12 cellular contexts compared by ENCODE assay signal in the genomic region with DNA sequence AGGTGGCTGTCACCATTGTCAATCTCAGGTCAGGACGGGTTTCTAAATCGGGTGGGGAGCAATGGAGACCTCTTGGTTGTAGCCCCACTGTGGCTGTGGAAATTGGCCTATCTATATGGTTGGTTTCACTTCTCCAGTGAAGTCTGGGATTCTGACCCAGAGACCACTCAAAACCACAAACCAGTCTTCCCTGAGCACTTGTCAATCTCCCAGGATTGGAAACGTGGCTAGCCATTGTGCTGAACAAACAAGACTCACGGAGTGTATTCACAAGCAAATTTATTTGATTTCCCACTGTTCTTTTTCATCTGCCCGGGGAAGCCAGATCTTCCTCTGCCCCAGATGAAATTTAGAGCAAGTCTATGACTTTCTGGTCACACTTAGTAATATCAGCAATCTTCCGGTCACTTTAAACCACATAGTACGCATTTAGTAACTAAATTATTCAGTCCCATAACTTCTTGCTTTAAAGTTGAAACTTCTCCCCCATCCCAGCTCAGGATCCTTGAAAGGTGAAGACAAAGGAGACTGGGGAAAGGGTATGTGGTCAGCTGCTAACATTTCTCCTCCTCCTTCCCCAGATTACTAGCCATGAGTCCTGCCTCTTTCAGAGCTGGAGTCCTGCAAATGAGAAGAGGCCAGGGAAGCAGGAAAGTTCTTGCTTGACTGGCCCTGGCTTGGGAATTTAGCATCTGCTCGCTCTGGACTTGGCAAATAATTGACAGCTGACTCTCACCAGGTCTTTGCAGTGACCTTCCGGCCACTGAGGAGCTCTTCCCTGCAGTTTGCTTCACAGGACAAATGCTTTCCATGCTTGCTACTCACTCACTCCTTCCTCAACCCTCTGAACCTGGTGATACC.
A peak's percentile ranks its signal among the peaks of the same experiment; 100 is the strongest.
DNase-seq lines count a peak whose midpoint lies in the region; ATAC-seq and TF ChIP-seq lines count a peak whose summit lies in the region.
"Had no signal": no experiment of that assay in that cellular context is flagged by ENCODE, and none has a peak within 500 bp of the region (broad histone marks: within the 10 kb centered on the region; RNA-seq: fewer than 3 reads in every experiment).

No MANE protein-coding gene starts in this region.

- CTCF ChIA-PET in activated CD4-positive, alpha-beta T cell treated with anti-CD3 and anti-CD28 coated beads, Interleukin-2, amount 10 ng/mL, durations not matched to agents 7 days and 5 days (lab: Charles Lee), result interaction anchor here (0.6 to 2.2 kb wide), 8 partner anchors 9 to 599 kb away, joined by 3 to 8 read pairs (median 3); no protein-coding TSS in a partner anchor
- CTCF ChIA-PET in activated CD4-positive, alpha-beta T cell treated with anti-CD3 and anti-CD28 coated beads for 36 hours (lab: Charles Lee), result interaction anchor here (1.0 kb wide), 1 partner anchor 36 kb away, joined by 4 read pairs; no protein-coding TSS in a partner anchor

- H3K9me3 ChIP-seq in esophagus muscularis mucosa, result no peaks in the 10 kb centered on the region
- H3K9me3 ChIP-seq: Peyer's patch had no signal

- H3K4me3 ChIP-seq in esophagus muscularis mucosa, result no peak overlapping the region
- H3K4me3 ChIP-seq: Peyer's patch had no signal

- H3K36me3 ChIP-seq in esophagus muscularis mucosa, result no peaks in the 10 kb centered on the region
- H3K36me3 ChIP-seq: Peyer's patch had no signal

- no peaks in the 10 kb centered on the region for H3K9me3 Mint-ChIP-seq in activated CD4-positive, alpha-beta T cell treated with anti-CD3 and anti-CD28 coated beads, Interleukin-2, amount 10 ng/mL, durations not matched to agents 7 days and 5 days
- no peaks in the 10 kb centered on the region for H3K9me3 Mint-ChIP-seq in activated CD4-positive, alpha-beta T cell treated with anti-CD3 and anti-CD28 coated beads for 36 hours (ENCODE audit: low read depth)
- no peaks in the 10 kb centered on the region for H3K9me3 Mint-ChIP-seq in central memory CD8-positive, alpha-beta T cell

- no peaks in the 10 kb centered on the region for H3K36me3 Mint-ChIP-seq in activated CD4-positive, alpha-beta T cell treated with anti-CD3 and anti-CD28 coated beads, Interleukin-2, amount 10 ng/mL, durations not matched to agents 7 days and 5 days (ENCODE audit: low read depth)
- H3K36me3 Mint-ChIP-seq in activated CD4-positive, alpha-beta T cell treated with anti-CD3 and anti-CD28 coated beads for 36 hours (ENCODE audit: low read depth), result no peaks in the 10 kb centered on the region
- peaks cover 2% of the 10 kb centered on the region for H3K36me3 Mint-ChIP-seq in central memory CD8-positive, alpha-beta T cell (ENCODE audit: insufficient read depth)

- no peak overlapping the region for H3K4me3 Mint-ChIP-seq in activated CD4-positive, alpha-beta T cell treated with anti-CD3 and anti-CD28 coated beads, Interleukin-2, amount 10 ng/mL, durations not matched to agents 7 days and 5 days
- no peak overlapping the region for H3K4me3 Mint-ChIP-seq in activated CD4-positive, alpha-beta T cell treated with anti-CD3 and anti-CD28 coated beads for 36 hours
- no peak overlapping the region for H3K4me3 Mint-ChIP-seq in central memory CD8-positive, alpha-beta T cell

- peaks cover 4 to 10% (median 8%) of the 10 kb centered on the region in 4 donors for H3K4me1 ChIP-seq in esophagus muscularis mucosa

- H3K4me1 Mint-ChIP-seq in activated CD4-positive, alpha-beta T cell treated with anti-CD3 and anti-CD28 coated beads, Interleukin-2, amount 10 ng/mL, durations not matched to agents 7 days and 5 days, result peaks cover 77% of the 10 kb centered on the region
- peaks cover 56% of the 10 kb centered on the region for H3K4me1 Mint-ChIP-seq in activated CD4-positive, alpha-beta T cell treated with anti-CD3 and anti-CD28 coated beads for 36 hours
- peaks cover 21% of the 10 kb centered on the region for H3K4me1 Mint-ChIP-seq in central memory CD8-positive, alpha-beta T cell

- POLR2A ChIA-PET in activated CD4-positive, alpha-beta T cell treated with anti-CD3 and anti-CD28 coated beads, Interleukin-2, amount 10 ng/mL, durations not matched to agents 7 days and 5 days (lab: Charles Lee), result no interaction called here
- POLR2A ChIA-PET in activated CD4-positive, alpha-beta T cell treated with anti-CD3 and anti-CD28 coated beads for 36 hours (lab: Charles Lee), result interaction anchor here (0.6 to 0.8 kb wide), 3 partner anchors 20 to 186 kb away, joined by 3 read pairs; no protein-coding TSS in a partner anchor

- intact Hi-C loops in activated CD4-positive, alpha-beta T cell treated with anti-CD3 and anti-CD28 coated beads for 36 hours (cut with DNase I, micrococcal nuclease), result loop anchor here in 1 of 2 experiments (5.0 kb wide), 1 partner anchor 77 kb away; no protein-coding TSS in a partner anchor
- intact Hi-C loops in esophagus muscularis mucosa (cut with DNase I), result loop anchor here (10.0 kb wide), 1 partner anchor 189 kb away; the partner anchor contains the start of gene FUT8

- no peak for TF ChIP-seq POLR2A in esophagus muscularis mucosa (IDR thresholded peaks at IDR 0.05; ENCODE audit: low read depth)

- H3K27ac ChIP-seq in esophagus muscularis mucosa (replicated peaks in 1 of 4), result no peak overlapping the region

- peak overlapping the region; percentile 65 for H3K27ac Mint-ChIP-seq in activated CD4-positive, alpha-beta T cell treated with anti-CD3 and anti-CD28 coated beads, Interleukin-2, amount 10 ng/mL, durations not matched to agents 7 days and 5 days
- no peak overlapping the region for H3K27ac Mint-ChIP-seq in activated CD4-positive, alpha-beta T cell treated with anti-CD3 and anti-CD28 coated beads for 36 hours
- H3K27ac Mint-ChIP-seq in central memory CD8-positive, alpha-beta T cell (ENCODE audit: low read depth), result peak overlapping the region; percentile 2

- DNase-seq in activated CD4-positive, alpha-beta T cell treated with anti-CD3 and anti-CD28 coated beads, Interleukin-2, amount 10 ng/mL, durations not matched to agents 7 days and 5 days, result no peak
- DNase-seq in activated CD4-positive, alpha-beta T cell treated with anti-CD3 and anti-CD28 coated beads for 36 hours, result no peak
- DNase-seq in MV-4-11 (lab: John Stamatoyannopoulos, UW) (peak; percentile 57), renal cortical epithelial cell (ENCODE audit: low read depth) (peak; percentile 96), OCI-M1 (lab: John Stamatoyannopoulos, UW) (no peak), esophagus muscularis mucosa (ENCODE audit: extremely low spot score) (no peak)
- no peak for DNase-seq in central memory CD8-positive, alpha-beta T cell (ENCODE audit: low spot score in 2 of 2)
- DNase-seq: left colon; NCI-H2029; Peyer's patch; stimulated activated CD4-positive, alpha-beta T cell treated with anti-CD3 and anti-CD28 coated beads, Interleukin-2, amount 100 ng/mL, for 24 hours had no signal

- no peak for TF ChIP-seq EP300 in esophagus muscularis mucosa (IDR thresholded peaks at IDR 0.05)

- no peaks in the 10 kb centered on the region for H3K27me3 ChIP-seq in esophagus muscularis mucosa
- H3K27me3 ChIP-seq: Peyer's patch had no signal

- TF ChIP-seq CTCF in esophagus muscularis mucosa (IDR thresholded peaks at IDR 0.05), result no peak

- H3K27me3 Mint-ChIP-seq in activated CD4-positive, alpha-beta T cell treated with anti-CD3 and anti-CD28 coated beads, Interleukin-2, amount 10 ng/mL, durations not matched to agents 7 days and 5 days, result no peaks in the 10 kb centered on the region
- H3K27me3 Mint-ChIP-seq in activated CD4-positive, alpha-beta T cell treated with anti-CD3 and anti-CD28 coated beads for 36 hours, result no peaks in the 10 kb centered on the region
- no peaks in the 10 kb centered on the region for H3K27me3 Mint-ChIP-seq in central memory CD8-positive, alpha-beta T cell

- no peak for ATAC-seq in activated CD4-positive, alpha-beta T cell treated with anti-CD3 and anti-CD28 coated beads for 36 hours
- ATAC-seq in central memory CD8-positive, alpha-beta T cell (replicated peaks; ENCODE audit: extremely low read depth, poor library complexity, severe bottlenecking), result no peak
- no peak for ATAC-seq in esophagus mucosa
- ATAC-seq: left colon had no signal

- 83% methylated on average over 7 of the region's 9 CpGs for WGBS in esophagus muscularis mucosa

Comparison
In these comparisons a context has a peak if more than half of its experiments do, and no peak if none do; other contexts are left out.
1. DNase-seq: peak in MV-4-11 (single experiment) and renal cortical epithelial cell (single experiment); none in activated CD4-positive, alpha-beta T cell treated with anti-CD3 and anti-CD28 coated beads, Interleukin-2, amount 10 ng/mL, durations not matched to agents 7 days and 5 days (single experiment), activated CD4-positive, alpha-beta T cell treated with anti-CD3 and anti-CD28 coated beads for 36 hours (single experiment), central memory CD8-positive, alpha-beta T cell (0 of 2), OCI-M1 (single experiment) and esophagus muscularis mucosa (single experiment).